In the genomic region with DNA sequence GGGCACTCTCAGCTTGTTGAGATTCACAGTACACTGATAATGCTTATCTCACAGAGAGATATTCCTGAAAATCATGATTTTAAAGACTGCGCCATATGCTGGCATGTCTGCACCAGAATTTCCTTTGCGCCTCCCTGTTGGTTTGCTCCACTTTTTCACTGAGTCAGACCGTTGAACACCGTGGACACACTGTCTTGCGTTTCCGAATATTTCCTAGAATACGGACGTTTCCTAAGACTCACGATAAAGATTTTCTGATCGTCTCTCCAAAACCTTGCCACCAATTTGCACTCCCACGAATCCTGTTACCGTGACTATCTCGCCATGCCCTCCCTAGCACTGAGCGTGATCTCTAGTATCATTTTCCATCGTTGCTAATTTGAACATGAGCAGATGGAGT, we compare ENCODE assay signal across 9 cellular contexts. TPM values are rescaled to one million over a fixed set of nuclear protein-coding genes. Genes with fewer than 3 reads are reported as not detected.
DNase-seq lines count a peak whose midpoint lies in the region; ATAC-seq, FAIRE-seq and TF ChIP-seq lines count a peak whose summit lies in the region.
"Had no signal": no experiment of that assay in that cellular context is flagged by ENCODE, and none has a peak within 500 bp of the region (broad histone marks: within the 10 kb centered on the region; RNA-seq: fewer than 3 reads in every experiment).

No MANE protein-coding gene starts in this region.

- POLR2A ChIA-PET in A549 (lab: Yijun Ruan, JAX): no interaction called here

- H3K27me3 Mint-ChIP-seq in HFFc6 (ENCODE audit: insufficient read depth) (peaks cover 3% of the 10 kb centered on the region), naive B cell (peaks cover 5 to 20% (median 16%) of the 10 kb centered on the region in 3 donors)

- H3K4me1 Mint-ChIP-seq in HFFc6 (ENCODE audit: low read depth): peaks cover 6% of the 10 kb centered on the region; the same call in 1 of the 2 replicates
- H3K4me1 Mint-ChIP-seq in naive B cell: peaks cover 12 to 36% (median 12%) of the 10 kb centered on the region in 3 donors

- TF ChIP-seq CTCF in A549 (IDR thresholded peaks at IDR 0.05) (no peak), HFFc6 (IDR thresholded peaks at IDR 0.05) (no peak), coronary artery (IDR thresholded peaks at IDR 0.05) (no peak)

- TF ChIP-seq POLR2A in A549 (IDR thresholded peaks at IDR 0.05; ENCODE audit: low read length): no peak

- FAIRE-seq in A549 (lab: Jason Lieb, UNC): no peak
- FAIRE-seq: colon had no signal

- H3K36me3 Mint-ChIP-seq in HFFc6 (ENCODE audit: low read depth): no peaks in the 10 kb centered on the region
- H3K36me3 Mint-ChIP-seq in naive B cell: no peaks in the 10 kb centered on the region

- no peak for TF ChIP-seq EP300 in A549 (IDR thresholded peaks at IDR 0.05)

- TF ChIP-seq RAD21 in A549 (conservative IDR thresholded peaks at IDR 0.05 in 1 of 2, IDR thresholded peaks at IDR 0.05 in 1 of 2): no peak

- peak overlapping the region; percentile 42 for H3K4me3 Mint-ChIP-seq in HFFc6
- peak overlapping the region; percentile 84 to 96 (median 90) for H3K4me3 Mint-ChIP-seq in naive B cell

- no peaks in the 10 kb centered on the region for H3K4me1 ChIP-seq in A549

- H3K27ac ChIP-seq in A549 (no peak overlapping the region), coronary artery (no peak overlapping the region)

- H3K4me2 ChIP-seq in A549: peak overlapping the region; percentile 98

- H3K9me3 Mint-ChIP-seq in HFFc6 (no peaks in the 10 kb centered on the region), naive B cell (no peaks in the 10 kb centered on the region)

- DNase-seq in A549 (ENCODE audit: low read depth in 1 of 2, low spot score in 1 of 2) (no peak), HFFc6 (no peak), coronary artery (ENCODE audit: low spot score) (no peak), naive B cell (no peak), NCI-H2081 treated with DMSO at 0.1 percent for 48 hours (lab: John Stamatoyannopoulos, UW) (no peak), DMS114 treated with DMSO at 0.1 percent for 48 hours (lab: John Stamatoyannopoulos, UW; ENCODE audit: unreplicated experiment) (no peak), T1000 (lab: John Stamatoyannopoulos, UW) (no peak)

- WGBS in A549 (ENCODE audit: missing lambda C conversion rate): 39% methylated on average over 15 of the region's 15 CpGs

- ATAC-seq in A549: no peak; a peak in 1 of 6 replicates
- no peak for ATAC-seq in naive B cell (ENCODE audit: low read depth in 2 of 2)
- no peak for ATAC-seq in HG02840 (IDR thresholded peaks at IDR 0.05; ENCODE audit: low FRiP score, unreplicated experiment)

- no peak overlapping the region for H3K27ac Mint-ChIP-seq in HFFc6
- peak overlapping the region in 1 of 6 donors; percentile 63 for H3K27ac Mint-ChIP-seq in naive B cell

- H3K9me3 ChIP-seq in A549: no peaks in the 10 kb centered on the region

- CTCF ChIA-PET in A549 (lab: Yijun Ruan, JAX): interaction anchor here (0.7 to 4.0 kb wide), 6 partner anchors 17 to 96 kb away, joined by 3 to 23 read pairs (median 4); no protein-coding TSS in a partner anchor

- H3K4me3 ChIP-seq in A549 (peak overlapping the region; percentile 85), coronary artery (peak overlapping the region; percentile 88)

TF ChIP-seq in A549, 52 proteins besides CTCF, POLR2A, EP300 and RAD21:
- TF ChIP-seq SREBF2 (IDR thresholded peaks at IDR 0.05) (no peak), CHD2 (IDR thresholded peaks at IDR 0.05; ENCODE audit: low read length, partially characterized antibody) (no peak), FOSB (CRISPR knock-in tag; IDR thresholded peaks at IDR 0.05) (no peak), ZSCAN20 (CRISPR knock-in tag; IDR thresholded peaks at IDR 0.05) (no peak), FOXS1 (CRISPR knock-in tag; IDR thresholded peaks at IDR 0.05) (no peak), FOSL2 (IDR thresholded peaks at IDR 0.05) (no peak), FOSL2 (CRISPR knock-in tag; IDR thresholded peaks at IDR 0.05) (no peak), RFX5 (IDR thresholded peaks at IDR 0.05) (no peak), NPAS2 (CRISPR knock-in tag; IDR thresholded peaks at IDR 0.05; ENCODE audit: borderline replicate concordance) (no peak), TP53 (CRISPR knock-in tag; IDR thresholded peaks at IDR 0.05) (no peak), HOXB5 (CRISPR knock-in tag; IDR thresholded peaks at IDR 0.05) (no peak), KDM1A (IDR thresholded peaks at IDR 0.05; ENCODE audit: low read depth) (no peak), CBX8 (IDR thresholded peaks at IDR 0.05) (no peak), MYC (IDR thresholded peaks at IDR 0.05; ENCODE audit: borderline replicate concordance, low read length) (no peak), RNF2 (IDR thresholded peaks at IDR 0.05; ENCODE audit: borderline replicate concordance, low read depth) (no peak), BHLHE40 (IDR thresholded peaks at IDR 0.05; ENCODE audit: low read depth, low read length) (no peak)
- TF ChIP-seq, protein P1, sequence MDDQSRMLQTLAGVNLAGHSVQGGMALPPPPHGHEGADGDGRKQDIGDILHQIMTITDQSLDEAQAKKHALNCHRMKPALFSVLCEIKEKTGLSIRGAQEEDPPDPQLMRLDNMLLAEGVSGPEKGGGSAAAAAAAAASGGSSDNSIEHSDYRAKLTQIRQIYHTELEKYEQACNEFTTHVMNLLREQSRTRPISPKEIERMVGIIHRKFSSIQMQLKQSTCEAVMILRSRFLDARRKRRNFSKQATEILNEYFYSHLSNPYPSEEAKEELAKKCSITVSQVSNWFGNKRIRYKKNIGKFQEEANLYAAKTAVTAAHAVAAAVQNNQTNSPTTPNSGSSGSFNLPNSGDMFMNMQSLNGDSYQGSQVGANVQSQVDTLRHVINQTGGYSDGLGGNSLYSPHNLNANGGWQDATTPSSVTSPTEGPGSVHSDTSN (IDR thresholded peaks at IDR 0.05): no peak

RNA-seq across cellular contexts. Expression of gene C1orf115, which starts 0.5 kb away (rescaled TPM):
- polyA plus RNA-seq in A549 (2011; rRNA removed): 6.4 and 6.9 TPM in 2 replicates
- 3.7 and 4.8 TPM in 2 replicates for polyA plus RNA-seq in A549 (2012; cell fraction: cytosol; rRNA removed)
- 1.9 and 2.6 TPM in 2 replicates for polyA plus RNA-seq in A549 (2012; cell fraction: nucleus; rRNA removed)
- 6.8 to 8.9 TPM (median 7.5 TPM) in 3 replicates for polyA plus RNA-seq in A549 (2017; fragmentation: RNase III; extraction: RNeasy Plus Mini Kit Qiagen cat#74134 plus additional on column Dnase treatment)
- 3.7 and 4.7 TPM in 2 replicates for polyA minus RNA-seq in A549 (2011; rRNA and poly(A)+ RNA removed)
- under 1 TPM; 0.08 to 0.50 (median 0.19) TPM for total RNA-seq in HFFc6 (2021; fragmentation: NEBNext Ultra II Directional; extraction: Animal tissue kit (Norgen Biotek cat#: 25700))
- polyA plus RNA-seq in naive B cell (ENCODE audit: low read depth in 6 of 6): 10 to 100 TPM in 2 of 6 donors, 1 to 10 TPM in 3, not detected in 1; 3.7 to 37.5 (median 5.5) TPM

RNA-seq across cellular contexts. Expression of gene MTARC2, which starts 58.4 kb away (rescaled TPM):
- polyA plus RNA-seq in A549 (2011; rRNA removed) (17.7 and 18.4 TPM in 2 replicates), A549 (2017; fragmentation: RNase III; extraction: RNeasy Plus Mini Kit Qiagen cat#74134 plus additional on column Dnase treatment) (11.1 to 14.6 TPM (median 13.5 TPM) in 3 replicates), naive B cell (ENCODE audit: low read depth in 6 of 6) (10 to 100 TPM in 2 of 6 donors, 1 to 10 TPM in 4; 2.4 to 23.7 (median 4.0) TPM)
- polyA plus RNA-seq in A549 (2012; cell fraction: cytosol; rRNA removed): 7.8 and 10.6 TPM in 2 replicates
- polyA plus RNA-seq in A549 (2012; cell fraction: nucleus; rRNA removed): 18.3 and 23.4 TPM in 2 replicates
- 4.2 and 7.9 TPM in 2 replicates for polyA minus RNA-seq in A549 (2011; rRNA and poly(A)+ RNA removed)
- total RNA-seq in HFFc6 (2021; fragmentation: NEBNext Ultra II Directional; extraction: Animal tissue kit (Norgen Biotek cat#: 25700)): 1 to 10 TPM; 3.2 to 5.2 (median 3.8) TPM
